In the genomic region with DNA sequence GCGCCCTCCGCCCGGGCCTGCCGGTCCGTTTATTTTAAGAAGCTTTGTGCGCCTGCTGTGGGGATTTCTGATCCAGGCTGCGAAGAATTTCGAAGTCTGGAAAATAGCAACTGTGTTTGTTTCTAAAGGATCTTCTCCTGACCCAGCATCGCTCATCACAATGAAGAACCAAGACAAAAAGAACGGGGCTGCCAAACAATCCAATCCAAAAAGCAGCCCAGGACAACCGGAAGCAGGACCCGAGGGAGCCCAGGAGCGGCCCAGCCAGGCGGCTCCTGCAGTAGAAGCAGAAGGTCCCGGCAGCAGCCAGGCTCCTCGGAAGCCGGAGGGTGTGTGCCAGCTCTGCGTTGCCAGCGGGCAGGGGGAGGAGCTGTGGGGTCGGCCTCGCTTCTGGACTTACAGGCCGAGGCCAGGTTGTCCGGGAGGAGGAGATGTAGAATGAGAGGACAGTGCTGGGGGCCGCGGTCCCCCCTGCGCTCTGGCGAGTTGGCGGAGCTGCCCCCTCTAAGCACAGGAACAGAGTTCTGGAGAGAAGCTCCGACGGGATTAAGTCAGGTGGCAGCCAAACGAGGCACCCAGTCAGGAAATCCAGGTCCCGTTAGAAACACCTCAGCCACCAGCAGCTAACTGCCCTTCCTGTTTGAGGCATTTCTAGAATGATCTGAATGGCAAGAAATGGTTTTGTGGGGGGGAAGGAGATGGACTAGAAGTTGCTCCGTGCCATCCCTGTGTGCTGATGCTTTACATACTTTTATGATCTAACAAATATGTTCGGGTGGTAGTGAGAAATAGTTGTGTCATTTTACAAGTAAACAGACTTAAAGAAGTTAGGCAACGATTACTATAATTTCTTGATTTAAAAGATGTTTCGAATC, we compare ENCODE assay signal across 8 cellular contexts. TPM values are rescaled to one million over a fixed set of nuclear protein-coding genes. Genes with fewer than 3 reads are reported as not detected.
DNase-seq lines count a peak whose midpoint lies in the region; ATAC-seq and TF ChIP-seq lines count a peak whose summit lies in the region.

No MANE protein-coding gene starts in this region.

- no peak for TF ChIP-seq POLR2A in erythroblast (IDR thresholded peaks at IDR 0.05; ENCODE audit: low read length)
- TF ChIP-seq POLR2A in tibial nerve (IDR thresholded peaks at IDR 0.05) = no peak

- ATAC-seq in HG02938 (IDR thresholded peaks at IDR 0.05; ENCODE audit: unreplicated experiment) = no peak

- peak overlapping the region; percentile 87 to 97 (median 94) for H3K27ac ChIP-seq in tibial nerve

- DNase-seq in DMS 273 (lab: John Stamatoyannopoulos, UW; ENCODE audit: unreplicated experiment) (peak; percentile 83), DMS 273 treated with DMSO at 0.1 percent for 48 hours (lab: John Stamatoyannopoulos, UW) (no peak), LNCaP clone FGC (ENCODE audit: low read depth) (no peak), erythroblast (lab: John Stamatoyannopoulos, UW) (peak; percentile 66 to 77), tibial nerve (ENCODE audit: low spot score in 2 of 2) (peak in 1 of 2 donors; percentile 24)
- peak; percentile 75 for DNase-seq in activated CD8-positive, alpha-beta memory T cell treated with anti-CD3 and anti-CD28 coated beads for 24 hours

- H3K36me3 ChIP-seq in mucosa of stomach (ENCODE audit: control insufficient read depth, insufficient read depth, low read length) = no peaks in the 10 kb centered on the region
- H3K36me3 ChIP-seq in tibial nerve = peaks cover 0 to 41% (median 4%) of the 10 kb centered on the region in 3 donors

- H3K9ac ChIP-seq in mucosa of stomach (ENCODE audit: low read length) = peak overlapping the region; percentile 93

- TF ChIP-seq CTCF in LNCaP clone FGC (IDR thresholded peaks at IDR 0.05; ENCODE audit: control insufficient read depth, extremely low read depth, insufficient read depth) (no peak), tibial nerve (IDR thresholded peaks at IDR 0.05) (no peak)

- no peaks in the 10 kb centered on the region for H3K27me3 ChIP-seq in mucosa of stomach (ENCODE audit: control insufficient read depth, insufficient read depth, low read length)
- no peaks in the 10 kb centered on the region for H3K27me3 ChIP-seq in tibial nerve

- H3K4me3 ChIP-seq in LNCaP clone FGC (ENCODE audit: low read depth, low read length) (peak overlapping the region; percentile 71), mucosa of stomach (ENCODE audit: low read length) (peak overlapping the region; percentile 61), tibial nerve (peak overlapping the region; percentile 75 to 82 (median 80))

- H3K4me1 ChIP-seq in mucosa of stomach (ENCODE audit: control insufficient read depth, insufficient read depth, low read length) (peaks cover 26% of the 10 kb centered on the region), tibial nerve (peaks cover 2 to 55% (median 28%) of the 10 kb centered on the region in 4 donors)

- H3K9me3 ChIP-seq in mucosa of stomach (ENCODE audit: control insufficient read depth, low read length) (no peaks in the 10 kb centered on the region), tibial nerve (no peaks in the 10 kb centered on the region)

- TF ChIP-seq EP300 in tibial nerve (IDR thresholded peaks at IDR 0.05) = no peak

- WGBS in tibial nerve, 2 donors = 5 to 6% methylated on average over 32 to 35 of the region's 36 CpGs

RNA-seq across cellular contexts. Expression of gene TXLNA, which starts 0.9 kb away (rescaled TPM):
- 10 to 100 TPM; 41.4 to 52.0 (median 49.5) TPM for total RNA-seq in tibial nerve

RNA-seq across cellular contexts. Expression of gene CCDC28B, which starts 20.0 kb away (rescaled TPM):
- total RNA-seq in tibial nerve = 10 to 100 TPM in 1 of 4 donors, 1 to 10 TPM in 3; 2.7 to 12.0 (median 6.2) TPM

RNA-seq across cellular contexts. Expression of gene IQCC, which starts 25.0 kb away (rescaled TPM):
- 1 to 10 TPM; 2.4 to 4.7 (median 3.7) TPM for total RNA-seq in tibial nerve

RNA-seq across cellular contexts. Expression of gene DCDC2B, which starts 28.5 kb away (rescaled TPM):
- total RNA-seq in tibial nerve = not detected

RNA-seq across cellular contexts. Expression of gene TMEM234, which starts 41.7 kb away (rescaled TPM):
- total RNA-seq in tibial nerve = 10 to 100 TPM; 22.5 to 29.0 (median 26.3) TPM

Comparison
In these comparisons a context has a peak if more than half of its experiments do, and no peak if none do; other contexts are left out.
1. DNase-seq: peak in DMS 273 (single experiment), activated CD8-positive, alpha-beta memory T cell treated with anti-CD3 and anti-CD28 coated beads for 24 hours (single experiment) and erythroblast (2 of 2); none in DMS 273 treated with DMSO at 0.1 percent for 48 hours (single experiment) and LNCaP clone FGC (single experiment).
2. Peak in every context shown above with its lines, with median percentiles within 50 percentile points of each other: H3K4me3 ChIP-seq.